Comparison of ENCODE assay signal across 8 cellular contexts in genomic region chr3:47782538-47783308, GRCh38.
DNase-seq lines count a peak whose midpoint lies in the region; ATAC-seq and TF ChIP-seq lines count a peak whose summit lies in the region.

No MANE protein-coding gene starts in this region.

- H3K4me3 ChIP-seq in AG09309 (ENCODE audit: control insufficient read depth, low read depth, low read length) (peak overlapping the region; percentile 84), astrocyte of the cerebellum (ENCODE audit: low read depth, low read length) (peak overlapping the region; percentile 59)

- H3K4me1 Mint-ChIP-seq in memory B cell, result peaks cover 16% of the 10 kb centered on the region

- no peaks in the 10 kb centered on the region for H3K36me3 Mint-ChIP-seq in memory B cell

- H3K4me3 Mint-ChIP-seq in memory B cell, result peak overlapping the region; percentile 99

- ATAC-seq in HG02678 (IDR thresholded peaks at IDR 0.05; ENCODE audit: unreplicated experiment) (peak; percentile 7), memory B cell (ENCODE audit: low read depth) (no peak), GM18868 (IDR thresholded peaks at IDR 0.05; ENCODE audit: unreplicated experiment) (no peak)

- H3K9me3 Mint-ChIP-seq in memory B cell, result no peaks in the 10 kb centered on the region

- H3K27ac Mint-ChIP-seq in memory B cell, result peak overlapping the region; percentile 98

- TF ChIP-seq CTCF in AG09309 (IDR thresholded peaks at IDR 0.05; ENCODE audit: control insufficient read depth, insufficient read depth, low read depth, low read length, missing control alignments) (no peak), astrocyte of the cerebellum (IDR thresholded peaks at IDR 0.05; ENCODE audit: low read depth, low read length, missing control alignments) (no peak)

- DNase-seq in AG09309 (ENCODE audit: low read depth) (no peak), astrocyte of the cerebellum (ENCODE audit: low read depth) (no peak), memory B cell (ENCODE audit: low spot score in 2 of 2) (no peak), epidermal melanocyte (ENCODE audit: insufficient read length, low spot score) (no peak), NCI-H187 treated with DMSO at 0.1 percent for 48 hours (lab: John Stamatoyannopoulos, UW) (no peak)
- no peak for DNase-seq in activated CD4-positive, alpha-beta T cell treated with anti-CD3 and anti-CD28 coated beads, Interleukin-2, amount 50 U/mL, for 48 hours

- H3K27me3 Mint-ChIP-seq in memory B cell, result no peaks in the 10 kb centered on the region

- in situ Hi-C loops in astrocyte of the cerebellum (cut with HindIII; ENCODE audit: low sequenced_read_pairs), result no loop called here
